18 cellular contexts compared by ENCODE assay signal in the genomic region with DNA sequence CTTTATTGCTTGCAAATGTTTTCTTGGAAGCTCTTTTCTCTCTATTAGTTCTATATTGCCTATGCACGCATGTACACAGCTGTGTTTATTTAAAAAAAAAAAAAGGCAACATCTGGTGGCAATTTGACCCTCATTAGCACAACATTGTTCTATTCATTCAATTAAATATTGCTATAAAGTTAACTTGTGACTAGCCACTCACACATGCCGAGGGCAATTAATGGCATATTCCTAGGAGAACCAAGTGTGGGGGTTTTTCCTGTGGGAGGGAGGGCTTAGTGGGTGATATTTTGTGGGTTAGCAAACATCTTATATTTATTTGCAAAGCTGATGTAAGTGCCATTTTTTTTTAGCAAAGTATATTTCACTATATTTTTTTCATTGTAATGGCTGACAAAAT.
DNase-seq lines count a peak whose midpoint lies in the region; ATAC-seq, FAIRE-seq and TF ChIP-seq lines count a peak whose summit lies in the region.
"Had no signal": no experiment of that assay in that cellular context is flagged by ENCODE, and none has a peak within 500 bp of the region (broad histone marks: within the 10 kb centered on the region; RNA-seq: fewer than 3 reads in every experiment).

No MANE protein-coding gene starts in this region.

- no peak overlapping the region for H3K4me3 ChIP-seq in HFF-Myc (replicated peaks; ENCODE audit: low read depth, low read length)
- H3K4me3 ChIP-seq: GM23248 had no signal

- FAIRE-seq in endometrium (lab: Jason Lieb, UNC), result peak; percentile 35
- FAIRE-seq: H54 had no signal

- peak; percentile 7 for DNase-seq in NCI-H1105 treated with DMSO at 0.1 percent for 48 hours (lab: John Stamatoyannopoulos, UW)
- no peak for DNase-seq in NCI-H1105 (lab: John Stamatoyannopoulos, UW)
- peak; percentile 32 for DNase-seq in AG09319 (ENCODE audit: extremely low read depth, low read depth)
- DNase-seq in HFF-Myc (ENCODE audit: extremely low read depth, low read depth), result peak; percentile 39
- DNase-seq in activated effector memory CD4-positive, alpha-beta T cell treated with anti-CD3 and anti-CD28 coated beads, Interleukin-2, amount 50 U/mL, for 16 hours, result no peak
- DNase-seq: 8988T; C1 segment of cervical spinal cord; Calu3; CD4-positive, alpha-beta T cell; DMS153; DMS79 treated with DMSO at 0.1 percent for 48 hours; GDM1; GM23248 had no signal

- ATAC-seq in GM21825 (IDR thresholded peaks at IDR 0.05; ENCODE audit: unreplicated experiment), result no peak
- ATAC-seq in HG02588 (IDR thresholded peaks at IDR 0.05; ENCODE audit: unreplicated experiment), result no peak
- ATAC-seq: HCT116 had no signal

- no peak for TF ChIP-seq CTCF in AG09319 (IDR thresholded peaks at IDR 0.05; ENCODE audit: low read depth, low read length)
- no peak for TF ChIP-seq CTCF in HFF-Myc (IDR thresholded peaks at IDR 0.05; ENCODE audit: low read depth, low read length, missing control alignments)

Comparison
In these comparisons a context has a peak if more than half of its experiments do, and no peak if none do; other contexts are left out.
1. DNase-seq: peak in NCI-H1105 treated with DMSO at 0.1 percent for 48 hours (single experiment), AG09319 (single experiment) and HFF-Myc (single experiment); none in NCI-H1105 (single experiment) and activated effector memory CD4-positive, alpha-beta T cell treated with anti-CD3 and anti-CD28 coated beads, Interleukin-2, amount 50 U/mL, for 16 hours (single experiment).